In genomic region chr17:42561908-42562844, GRCh38 we compare ENCODE assay signal across 1 cellular context.
TF ChIP-seq lines count a peak whose summit lies in the region.

COASY (plus strand) TSS chr17:42562148; CDS start chr17:42562623, 475 bp downstream.

TF ChIP-seq in HepG2, 621 proteins besides CTCF, POLR2A, EP300 and RAD21 (continued from another document and continues in another):
- TF ChIP-seq ZBTB37 (CRISPR knock-in tag; IDR thresholded peaks at IDR 0.05) (peak; percentile 73), HOMEZ (CRISPR knock-in tag; IDR thresholded peaks at IDR 0.05; ENCODE audit: low read depth) (peak; percentile 65), PAXIP1 (CRISPR knock-in tag; conservative IDR thresholded peaks at IDR 0.05) (peak; percentile 67), DDIT3 (CRISPR knock-in tag; IDR thresholded peaks at IDR 0.05) (no peak), TP53 (CRISPR knock-in tag; conservative IDR thresholded peaks at IDR 0.05) (no peak; the same call in none of the 2 replicates), ZNF337 (CRISPR knock-in tag; IDR thresholded peaks at IDR 0.05; ENCODE audit: borderline replicate concordance, low read depth) (no peak), PHF5A (CRISPR knock-in tag; IDR thresholded peaks at IDR 0.05; ENCODE audit: low read depth, unreplicated experiment) (peak; percentile 90), SOX13 (IDR thresholded peaks at IDR 0.05) (no peak), SOX13 (CRISPR knock-in tag; conservative IDR thresholded peaks at IDR 0.05 in 1 of 2, IDR thresholded peaks at IDR 0.05 in 1 of 2) (0 out of 4 replicates have a peak, but pooled peaks of 1 of the 2 experiments have one; percentile 51), KAT7 (CRISPR knock-in tag; IDR thresholded peaks at IDR 0.05; ENCODE audit: borderline replicate concordance) (peak; percentile 63; the same call in 1 of the 2 replicates), SALL1 (CRISPR knock-in tag; IDR thresholded peaks at IDR 0.05) (peak; percentile 82), MAFF (IDR thresholded peaks at IDR 0.05; ENCODE audit: low read depth, low read length) (peak; percentile 23; the same call in 1 of the 2 replicates), ZNF546 (CRISPR knock-in tag; conservative IDR thresholded peaks at IDR 0.05) (peak; percentile 24; the same call in 1 of the 2 replicates), RBAK (CRISPR knock-in tag; IDR thresholded peaks at IDR 0.05) (no peak; the same call in 1 of the 2 replicates), MXI1 (IDR thresholded peaks at IDR 0.05; ENCODE audit: borderline replicate concordance, low read depth, low read length) (peak; percentile 93; the same call in 2 of the 3 replicates), ARNT (IDR thresholded peaks at IDR 0.05) (no peak), DMAP1 (CRISPR knock-in tag; IDR thresholded peaks at IDR 0.05) (peak; percentile 78), ZNF672 (CRISPR knock-in tag; IDR thresholded peaks at IDR 0.05) (no peak), POLR2AphosphoS5 (IDR thresholded peaks at IDR 0.05; ENCODE audit: low read depth, low read length) (peak; percentile 92; the same call in 1 of the 2 replicates), TEAD3 (CRISPR knock-in tag; optimal IDR thresholded peaks at IDR 0.05; ENCODE audit: borderline replicate concordance) (peak; percentile 79), ZFX (CRISPR knock-in tag; IDR thresholded peaks at IDR 0.05; ENCODE audit: low read depth) (peak; percentile 98), ZNF609 (CRISPR knock-in tag; IDR thresholded peaks at IDR 0.05; ENCODE audit: borderline replicate concordance) (peak; percentile 52; the same call in 1 of the 2 replicates), IKZF5 (CRISPR knock-in tag; IDR thresholded peaks at IDR 0.05) (peak; percentile 88), HIVEP1 (CRISPR knock-in tag; IDR thresholded peaks at IDR 0.05) (no peak), SMAD3 (CRISPR knock-in tag; IDR thresholded peaks at IDR 0.05) (peak; percentile 96), ATF7 (IDR thresholded peaks at IDR 0.05) (no peak), ATF7 (CRISPR knock-in tag; IDR thresholded peaks at IDR 0.05) (no peak; the same call in 1 of the 2 replicates), RNF2 (conservative IDR thresholded peaks at IDR 0.05; ENCODE audit: low read depth) (peak; percentile 97), ARID4A (CRISPR knock-in tag; IDR thresholded peaks at IDR 0.05; ENCODE audit: borderline replicate concordance) (peak; percentile 93), ERF (CRISPR knock-in tag; IDR thresholded peaks at IDR 0.05) (0 out of 2 replicates have a peak, but pooled peaks have one; percentile 53), ZNF446 (CRISPR knock-in tag; IDR thresholded peaks at IDR 0.05) (no peak; the same call in none of the 2 replicates), JUN (CRISPR knock-in tag; IDR thresholded peaks at IDR 0.05) (peak; percentile 56; the same call in 1 of the 2 replicates), ZNF768 (CRISPR knock-in tag; IDR thresholded peaks at IDR 0.05) (no peak), ZNF18 (CRISPR knock-in tag; IDR thresholded peaks at IDR 0.05; ENCODE audit: insufficient replicate concordance) (peak; percentile 82), ARNT2 (CRISPR knock-in tag; IDR thresholded peaks at IDR 0.05; ENCODE audit: low read depth) (peak; percentile 99; the same call in 1 of the 2 replicates), ZBTB39 (CRISPR knock-in tag; IDR thresholded peaks at IDR 0.05) (0 out of 2 replicates have a peak, but pooled peaks have one; percentile 82), ZBTB1 (CRISPR knock-in tag; IDR thresholded peaks at IDR 0.05; ENCODE audit: borderline replicate concordance) (0 out of 2 replicates have a peak, but pooled peaks have one; percentile 26), ZSCAN30 (CRISPR knock-in tag; IDR thresholded peaks at IDR 0.05) (0 out of 2 replicates have a peak, but pooled peaks have one; percentile 73), U2AF1 (optimal IDR thresholded peaks at IDR 0.05; ENCODE audit: low read depth, low read length) (no peak)
